ENCODE assay signal across 16 cellular contexts in genomic region chr3:121483290-121483689, GRCh38.
DNase-seq lines count a peak whose midpoint lies in the region; ATAC-seq, FAIRE-seq and TF ChIP-seq lines count a peak whose summit lies in the region.
"Had no signal": no experiment of that assay in that cellular context is flagged by ENCODE, and none has a peak within 500 bp of the region (broad histone marks: within the 10 kb centered on the region; RNA-seq: fewer than 3 reads in every experiment).

No MANE protein-coding gene starts in this region.

- H3K4me3 Mint-ChIP-seq in astrocyte (ENCODE audit: unreplicated experiment), result no peak overlapping the region
- no peak overlapping the region for H3K4me3 Mint-ChIP-seq in activated T-cell treated with anti-CD3 and anti-CD28 coated beads, Interleukin-2, amount 50 U/mL, for 72 hours
- no peak overlapping the region for H3K4me3 Mint-ChIP-seq in effector memory CD8-positive, alpha-beta T cell

- no peaks in the 10 kb centered on the region for H3K36me3 ChIP-seq in astrocyte (ENCODE audit: insufficient read depth, low read length)
- H3K36me3 ChIP-seq in ascending aorta, result no peaks in the 10 kb centered on the region
- no peaks in the 10 kb centered on the region for H3K36me3 ChIP-seq in uterus

- H3K9me3 Mint-ChIP-seq in astrocyte (ENCODE audit: unreplicated experiment), result no peaks in the 10 kb centered on the region
- no peaks in the 10 kb centered on the region for H3K9me3 Mint-ChIP-seq in activated T-cell treated with anti-CD3 and anti-CD28 coated beads, Interleukin-2, amount 50 U/mL, for 72 hours
- no peaks in the 10 kb centered on the region for H3K9me3 Mint-ChIP-seq in effector memory CD8-positive, alpha-beta T cell

- H3K27me3 Mint-ChIP-seq in astrocyte (ENCODE audit: low read depth, unreplicated experiment), result no peaks in the 10 kb centered on the region
- no peaks in the 10 kb centered on the region for H3K27me3 Mint-ChIP-seq in activated T-cell treated with anti-CD3 and anti-CD28 coated beads, Interleukin-2, amount 50 U/mL, for 72 hours (ENCODE audit: low read depth)
- H3K27me3 Mint-ChIP-seq in effector memory CD8-positive, alpha-beta T cell, result no peaks in the 10 kb centered on the region

- in situ Hi-C loops in ACHN (cut with HindIII; ENCODE audit: low pct_ligation_motif_present, low pct_unique_long_range_greater_than_20kb, low sequenced_read_pairs), result no loop called here

- no peak for TF ChIP-seq POLR2A in uterus (IDR thresholded peaks at IDR 0.05)

- DNase-seq in ACHN (peak; percentile 43), HTR-8/SVneo (ENCODE audit: insufficient read length, low spot score) (peak; percentile 23), astrocyte (ENCODE audit: low read depth) (peak; percentile 43), hepatic stellate cell (ENCODE audit: low spot score) (peak; percentile 23), ascending aorta (ENCODE audit: low spot score in 2 of 2) (no peak), uterus (no peak)
- no peak for DNase-seq in activated T-cell treated with anti-CD3 and anti-CD28 coated beads, Interleukin-2, amount 50 U/mL, for 72 hours
- DNase-seq in effector memory CD8-positive, alpha-beta T cell, result no peak
- DNase-seq: activated gamma-delta T cell treated with Interleukin-2 at 50 U/mL for 16 hours, body of pancreas, left cardiac atrium, MV-4-11, NCI-H2081, NCI-H510A treated with DMSO at 0.1 percent for 48 hours, SIG-M5 had no signal

- intact Hi-C loops in ascending aorta (cut with DNase I) (no loop called here), uterus (cut with DNase I; ENCODE audit: low total_unique reads) (no loop called here)

- no peaks in the 10 kb centered on the region for H3K36me3 Mint-ChIP-seq in astrocyte (ENCODE audit: low read depth, unreplicated experiment)
- H3K36me3 Mint-ChIP-seq in activated T-cell treated with anti-CD3 and anti-CD28 coated beads, Interleukin-2, amount 50 U/mL, for 72 hours (ENCODE audit: insufficient read depth in 2 of 2), result peaks cover 8 to 25% of the 10 kb centered on the region in 2 donors
- H3K36me3 Mint-ChIP-seq in effector memory CD8-positive, alpha-beta T cell (ENCODE audit: insufficient read depth), result peaks cover 2% of the 10 kb centered on the region

- peaks cover 8% of the 10 kb centered on the region for H3K4me1 ChIP-seq in astrocyte (ENCODE audit: insufficient read depth, low read length)
- H3K4me1 ChIP-seq in ascending aorta, result no peaks in the 10 kb centered on the region
- H3K4me1 ChIP-seq in uterus, result no peaks in the 10 kb centered on the region
- H3K4me1 ChIP-seq: body of pancreas had no signal

- peak overlapping the region; percentile 50 for H3K4me2 ChIP-seq in astrocyte (ENCODE audit: low read length)
- H3K4me2 ChIP-seq: hepatocyte had no signal

- H3K27me3 ChIP-seq in astrocyte (ENCODE audit: insufficient read depth, low read length) (no peaks in the 10 kb centered on the region), ascending aorta (no peaks in the 10 kb centered on the region), uterus (no peaks in the 10 kb centered on the region)
- H3K27me3 ChIP-seq: body of pancreas, hepatocyte had no signal

- TF ChIP-seq CTCF in astrocyte (IDR thresholded peaks at IDR 0.05; ENCODE audit: insufficient read depth, low read depth, low read length) (no peak), ascending aorta (IDR thresholded peaks at IDR 0.05) (no peak), uterus (IDR thresholded peaks at IDR 0.05) (no peak)

- no peaks in the 10 kb centered on the region for H4K20me1 ChIP-seq in astrocyte (ENCODE audit: insufficient read depth, low read length)

- peak overlapping the region; percentile 40 for H3K9ac ChIP-seq in astrocyte (ENCODE audit: low read length)

- peak overlapping the region; percentile 86 for H3K27ac ChIP-seq in astrocyte (ENCODE audit: low read depth, low read length)
- no peak overlapping the region for H3K27ac ChIP-seq in ascending aorta
- H3K27ac ChIP-seq in uterus, result no peak overlapping the region
- H3K27ac ChIP-seq: body of pancreas, hepatocyte had no signal

- FAIRE-seq in HTR-8/SVneo (lab: Jason Lieb, UNC) (no peak), astrocyte (lab: Jason Lieb, UNC) (no peak)

- H3K79me2 ChIP-seq in astrocyte (ENCODE audit: insufficient read depth, low read length), result no peaks in the 10 kb centered on the region
- H3K79me2 ChIP-seq: hepatocyte had no signal

- H3K4me1 Mint-ChIP-seq in astrocyte (ENCODE audit: low read depth, unreplicated experiment), result peaks cover 7% of the 10 kb centered on the region
- no peaks in the 10 kb centered on the region for H3K4me1 Mint-ChIP-seq in activated T-cell treated with anti-CD3 and anti-CD28 coated beads, Interleukin-2, amount 50 U/mL, for 72 hours (ENCODE audit: low read depth)
- H3K4me1 Mint-ChIP-seq in effector memory CD8-positive, alpha-beta T cell (ENCODE audit: low read depth in 2 of 2), result no peaks in the 10 kb centered on the region

- no peaks in the 10 kb centered on the region for H3K9me3 ChIP-seq in astrocyte (ENCODE audit: insufficient read depth, low read depth, low read length)
- no peaks in the 10 kb centered on the region for H3K9me3 ChIP-seq in ascending aorta
- H3K9me3 ChIP-seq in uterus, result no peaks in the 10 kb centered on the region
- H3K9me3 ChIP-seq: body of pancreas had no signal

- H3K27ac Mint-ChIP-seq in astrocyte (ENCODE audit: unreplicated experiment), result peak overlapping the region; percentile 92
- no peak overlapping the region for H3K27ac Mint-ChIP-seq in activated T-cell treated with anti-CD3 and anti-CD28 coated beads, Interleukin-2, amount 50 U/mL, for 72 hours
- H3K27ac Mint-ChIP-seq in effector memory CD8-positive, alpha-beta T cell, result no peak overlapping the region

- no peak for ATAC-seq in activated T-cell treated with anti-CD3 and anti-CD28 coated beads, Interleukin-2, amount 50 U/mL, for 72 hours (replicated peaks in 1 of 2)
- no peak for ATAC-seq in effector memory CD8-positive, alpha-beta T cell (replicated peaks)
- ATAC-seq: body of pancreas, left cardiac atrium had no signal

- H3K4me3 ChIP-seq in astrocyte (ENCODE audit: insufficient read depth, low read depth, low read length) (no peak overlapping the region), ascending aorta (no peak overlapping the region), uterus (no peak overlapping the region)
- H3K4me3 ChIP-seq: body of pancreas, hepatocyte had no signal

- H2AFZ ChIP-seq in astrocyte (ENCODE audit: low read depth, low read length), result no peak overlapping the region
- H2AFZ ChIP-seq: hepatocyte had no signal

Comparison
In these comparisons a context has a peak if more than half of its experiments do, and no peak if none do; other contexts are left out.
1. DNase-seq: peak in ACHN (single experiment), HTR-8/SVneo (single experiment), astrocyte (single experiment) and hepatic stellate cell (single experiment); none in ascending aorta (0 of 2), activated T-cell treated with anti-CD3 and anti-CD28 coated beads, Interleukin-2, amount 50 U/mL, for 72 hours (0 of 2), uterus (0 of 2) and effector memory CD8-positive, alpha-beta T cell (0 of 3).